In genomic region chrX:53072418-53073114, GRCh38 we compare ENCODE assay signal across 9 cellular contexts. TPM values are rescaled to one million over a fixed set of nuclear protein-coding genes. Genes with fewer than 3 reads are reported as not detected.
A peak's percentile ranks its signal among the peaks of the same experiment; 100 is the strongest.
DNase-seq lines count a peak whose midpoint lies in the region; ATAC-seq, FAIRE-seq and TF ChIP-seq lines count a peak whose summit lies in the region.
"Had no signal": no experiment of that assay in that cellular context is flagged by ENCODE, and none has a peak within 500 bp of the region (broad histone marks: within the 10 kb centered on the region; RNA-seq: fewer than 3 reads in every experiment).

No MANE protein-coding gene starts in this region.

- no peak overlapping the region for H3K4ac ChIP-seq in mesenchymal stem cell (ENCODE audit: low read depth in 1 of 2, low read length in 2 of 2)

- ATAC-seq in A549 = peak; percentile 44 to 57; a peak in 5 of 6 replicates
- ATAC-seq in WTC11 = no peak

- peaks cover 15% of the 10 kb centered on the region; the same call in 2 of the 3 replicates for H3K4me1 ChIP-seq in A549
- H3K4me1 ChIP-seq in mesenchymal stem cell (ENCODE audit: control insufficient read depth, insufficient read depth, low read depth, low read length) = peaks cover 3% of the 10 kb centered on the region

- peaks cover 8 to 15% of the 10 kb centered on the region in 2 experiments for H3K36me3 ChIP-seq in mesenchymal stem cell (ENCODE audit: control insufficient read depth in 1 of 2, insufficient read depth in 2 of 2, low read depth in 1 of 2, low read length in 2 of 2)

- no peak overlapping the region for H2AFZ ChIP-seq in mesenchymal stem cell (ENCODE audit: low read depth, low read length)

- H3K4me3 Mint-ChIP-seq in WTC11 = peak overlapping the region; percentile 80

- H3K23ac ChIP-seq in mesenchymal stem cell (ENCODE audit: low read length in 2 of 2) = no peak overlapping the region

- H3K9ac ChIP-seq in mesenchymal stem cell (ENCODE audit: low read length) = no peak overlapping the region

- H3K14ac ChIP-seq in mesenchymal stem cell (ENCODE audit: low read length in 2 of 2) = no peak overlapping the region

- no peak overlapping the region for H2AK5ac ChIP-seq in mesenchymal stem cell (ENCODE audit: low read length, severe bottlenecking)

- no peaks in the 10 kb centered on the region; the same call in 1 of the 2 replicates for H3K27me3 Mint-ChIP-seq in WTC11 (ENCODE audit: low read depth)

- no peak for TF ChIP-seq POLR2A in A549 (IDR thresholded peaks at IDR 0.05; ENCODE audit: low read length)

- TF ChIP-seq EP300 in A549 (IDR thresholded peaks at IDR 0.05) = no peak

- no peak for TF ChIP-seq RAD21 in A549 (conservative IDR thresholded peaks at IDR 0.05 in 1 of 2, IDR thresholded peaks at IDR 0.05 in 1 of 2)

- H4K91ac ChIP-seq in mesenchymal stem cell (ENCODE audit: low read length) = no peak overlapping the region

- H3K4me3 ChIP-seq in A549 (peak overlapping the region; percentile 55), mesenchymal stem cell (ENCODE audit: insufficient read depth in 1 of 2, low read depth in 1 of 2, low read length in 2 of 2) (no peak overlapping the region)

- no peak overlapping the region for H2BK5ac ChIP-seq in mesenchymal stem cell (ENCODE audit: low read depth, low read length, poor library complexity, severe bottlenecking)

- peak overlapping the region; percentile 77 for H3K4me2 ChIP-seq in A549
- H3K4me2 ChIP-seq in mesenchymal stem cell (ENCODE audit: low read length, poor library complexity, severe bottlenecking) = no peak overlapping the region

- H2BK12ac ChIP-seq in mesenchymal stem cell (ENCODE audit: low read length in 2 of 2) = no peak overlapping the region

- POLR2A ChIA-PET in A549 (lab: Yijun Ruan, JAX) (interaction anchor here (2.9 kb wide), 1 partner anchor 9 kb away, joined by 30 read pairs; the partner anchor contains the start of gene TSPYL2), WTC11 (lab: Charles Lee) (interaction anchor here (0.8 kb wide), 1 partner anchor 10 kb away, joined by 3 read pairs; the partner anchor contains the start of gene TSPYL2)

- no peak overlapping the region for H3K27ac Mint-ChIP-seq in WTC11

- peaks cover 0 to 22% of the 10 kb centered on the region in 2 experiments for H3K27me3 ChIP-seq in mesenchymal stem cell (ENCODE audit: control insufficient read depth in 1 of 2, insufficient read depth in 1 of 2, low read length in 2 of 2)

- peaks cover 4% of the 10 kb centered on the region for H3K79me1 ChIP-seq in mesenchymal stem cell (replicated peaks; ENCODE audit: low read length, poor library complexity, severe bottlenecking)

- H3K27ac ChIP-seq in A549 = peak overlapping the region; percentile 65 to 74; a peak in 5 of 6 replicates
- H3K27ac ChIP-seq in mesenchymal stem cell (ENCODE audit: low read length, poor library complexity, severe bottlenecking) = no peak overlapping the region

- no peaks in the 10 kb centered on the region for H3K9me3 Mint-ChIP-seq in WTC11

- H3K36me3 Mint-ChIP-seq in WTC11 = no peaks in the 10 kb centered on the region

- H3K18ac ChIP-seq in mesenchymal stem cell (ENCODE audit: low read depth in 1 of 2, low read length in 2 of 2) = no peak overlapping the region

- no peak for FAIRE-seq in A549 (lab: Jason Lieb, UNC)
- FAIRE-seq in GM19239 (lab: Jason Lieb, UNC) = peak; percentile 85

- no peak for TF ChIP-seq CTCF in A549 (IDR thresholded peaks at IDR 0.05)
- TF ChIP-seq CTCF in WTC11 (IDR thresholded peaks at IDR 0.05) = no peak

- CTCF ChIA-PET in A549 (lab: Yijun Ruan, JAX) (interaction anchor here (0.6 to 4.2 kb wide), 11 partner anchors 10 to 277 kb away, joined by 3 to 28 read pairs (median 4); no protein-coding TSS in a partner anchor), WTC11 (lab: Charles Lee) (interaction anchor here (0.7 to 2.0 kb wide), 4 partner anchors 15 to 409 kb away, joined by 3 to 9 read pairs (median 4); no protein-coding TSS in a partner anchor)

- H2BK15ac ChIP-seq in mesenchymal stem cell (ENCODE audit: low read depth, poor library complexity, severe bottlenecking) = no peak overlapping the region

- H2BK120ac ChIP-seq in mesenchymal stem cell (ENCODE audit: low read depth, low read length) = no peak overlapping the region

- no peaks in the 10 kb centered on the region for H3K9me3 ChIP-seq in A549
- no peaks in the 10 kb centered on the region for H3K9me3 ChIP-seq in mesenchymal stem cell (ENCODE audit: control insufficient read depth, low read length)

- H3K4me1 Mint-ChIP-seq in WTC11 = peaks cover 14% of the 10 kb centered on the region

- peak overlapping the region; percentile 49 for H4K8ac ChIP-seq in mesenchymal stem cell (ENCODE audit: low read length)

- WGBS in A549 (ENCODE audit: missing lambda C conversion rate) = 58% methylated on average over 9 of the region's 9 CpGs
- WGBS in mesenchymal stem cell = 93% methylated on average over 7 of the region's 9 CpGs

- no peak for DNase-seq in A549 (ENCODE audit: low read depth in 1 of 2, low spot score in 1 of 2)
- no peak for DNase-seq in GM19239 (ENCODE audit: insufficient read length, low spot score)
- no peak for DNase-seq in WTC11 (ENCODE audit: low spot score)
- no peak for DNase-seq in mesenchymal stem cell
- DNase-seq in NCI-H187 (lab: John Stamatoyannopoulos, UW) = no peak
- DNase-seq in iPS-NIHi7 (ENCODE audit: extremely low spot score) = no peak
- no peak for DNase-seq in NCI-H2107 (lab: John Stamatoyannopoulos, UW)
- no peak for DNase-seq in GM03348 (ENCODE audit: low spot score)
- DNase-seq: NCI-H2029 had no signal

TF ChIP-seq in A549, 52 proteins besides CTCF, POLR2A, EP300 and RAD21 (continues in another document):
- TF ChIP-seq KDM5A (IDR thresholded peaks at IDR 0.05) (no peak), EHMT2 (IDR thresholded peaks at IDR 0.05; ENCODE audit: low read depth) (no peak), FOXS1 (CRISPR knock-in tag; IDR thresholded peaks at IDR 0.05) (no peak), HES2 (IDR thresholded peaks at IDR 0.05) (no peak), NPAS2 (CRISPR knock-in tag; IDR thresholded peaks at IDR 0.05; ENCODE audit: borderline replicate concordance) (no peak), ATOH8 (CRISPR knock-in tag; IDR thresholded peaks at IDR 0.05; ENCODE audit: low read depth) (no peak)

TF ChIP-seq in WTC11, 78 proteins besides CTCF, POLR2A, EP300 and RAD21:
- TF ChIP-seq NR3C1 (CRISPR knock-in tag; conservative IDR thresholded peaks at IDR 0.05; ENCODE audit: low read depth) = no peak
- no peak for TF ChIP-seq MAX (CRISPR knock-in tag; IDR thresholded peaks at IDR 0.05)
- no peak for TF ChIP-seq ATF1 (CRISPR knock-in tag; IDR thresholded peaks at IDR 0.05)
- TF ChIP-seq ZNF671 (CRISPR knock-in tag; IDR thresholded peaks at IDR 0.05) = no peak

RNA-seq across cellular contexts. Expression of gene TSPYL2, which starts 9.6 kb away (rescaled TPM):
- polyA plus RNA-seq in A549 (2011; rRNA removed) (25.2 and 27.2 TPM in 2 replicates), A549 (2017; fragmentation: RNase III; extraction: RNeasy Plus Mini Kit Qiagen cat#74134 plus additional on column Dnase treatment) (19.9 to 30.0 TPM (median 24.9 TPM) in 3 replicates)
- polyA plus RNA-seq in A549 (2012; cell fraction: cytosol; rRNA removed) = 9.9 and 10.7 TPM in 2 replicates
- polyA plus RNA-seq in A549 (2012; cell fraction: nucleus; rRNA removed) = 36.8 and 47.3 TPM in 2 replicates
- 6.4 and 7.3 TPM in 2 replicates for polyA minus RNA-seq in A549 (2011; rRNA and poly(A)+ RNA removed)
- 14.6 to 17.9 TPM (median 16.2 TPM) in 3 replicates for total RNA-seq in WTC11 (2021)
- polyA plus RNA-seq in mesenchymal stem cell (2013, experiment 1 of 2) = 31.2 TPM
- 28.6 TPM for polyA plus RNA-seq in mesenchymal stem cell (2013, experiment 2 of 2)

RNA-seq across cellular contexts. Expression of gene KANTR, which starts 21.4 kb away (rescaled TPM):
- polyA plus RNA-seq in A549 (2011; rRNA removed) (5.3 and 5.7 TPM in 2 replicates), A549 (2017; fragmentation: RNase III; extraction: RNeasy Plus Mini Kit Qiagen cat#74134 plus additional on column Dnase treatment) (2.4 to 3.3 TPM (median 2.6 TPM) in 3 replicates)
- polyA plus RNA-seq in A549 (2012; cell fraction: cytosol; rRNA removed) = 1.3 and 1.7 TPM in 2 replicates
- 4.1 and 5.7 TPM in 2 replicates for polyA plus RNA-seq in A549 (2012; cell fraction: nucleus; rRNA removed)
- polyA minus RNA-seq in A549 (2011; rRNA and poly(A)+ RNA removed) = 20.1 and 23.2 TPM in 2 replicates
- 13.4 to 14.9 TPM (median 14.0 TPM) in 3 replicates for total RNA-seq in WTC11 (2021)
- polyA plus RNA-seq in mesenchymal stem cell (2013, experiment 1 of 2) = 2.6 TPM
- polyA plus RNA-seq in mesenchymal stem cell (2013, experiment 2 of 2) = 2.6 TPM

RNA-seq across cellular contexts. Expression of gene GPR173, which starts 24.0 kb away (rescaled TPM):
- polyA plus RNA-seq in A549 (2011; rRNA removed) = 0.03 TPM in 1 of 2 replicates, not detected in the other
- polyA plus RNA-seq in A549 (2012; cell fraction: cytosol; rRNA removed) = 0.01 and 0.04 TPM in 2 replicates
- polyA plus RNA-seq in A549 (2012; cell fraction: nucleus; rRNA removed) = 0.12 and 0.24 TPM in 2 replicates
- polyA plus RNA-seq in A549 (2017; fragmentation: RNase III; extraction: RNeasy Plus Mini Kit Qiagen cat#74134 plus additional on column Dnase treatment) = not detected in 3 replicates
- polyA minus RNA-seq in A549 (2011; rRNA and poly(A)+ RNA removed) = 0.05 TPM in 1 of 2 replicates, not detected in the other
- total RNA-seq in WTC11 (2021) = 7.3 to 11.0 TPM (median 9.3 TPM) in 3 replicates
- 2.8 TPM for polyA plus RNA-seq in mesenchymal stem cell (2013, experiment 1 of 2)
- polyA plus RNA-seq in mesenchymal stem cell (2013, experiment 2 of 2) = 3.0 TPM
